Comparison of ENCODE assay signal across 8 cellular contexts in the genomic region with DNA sequence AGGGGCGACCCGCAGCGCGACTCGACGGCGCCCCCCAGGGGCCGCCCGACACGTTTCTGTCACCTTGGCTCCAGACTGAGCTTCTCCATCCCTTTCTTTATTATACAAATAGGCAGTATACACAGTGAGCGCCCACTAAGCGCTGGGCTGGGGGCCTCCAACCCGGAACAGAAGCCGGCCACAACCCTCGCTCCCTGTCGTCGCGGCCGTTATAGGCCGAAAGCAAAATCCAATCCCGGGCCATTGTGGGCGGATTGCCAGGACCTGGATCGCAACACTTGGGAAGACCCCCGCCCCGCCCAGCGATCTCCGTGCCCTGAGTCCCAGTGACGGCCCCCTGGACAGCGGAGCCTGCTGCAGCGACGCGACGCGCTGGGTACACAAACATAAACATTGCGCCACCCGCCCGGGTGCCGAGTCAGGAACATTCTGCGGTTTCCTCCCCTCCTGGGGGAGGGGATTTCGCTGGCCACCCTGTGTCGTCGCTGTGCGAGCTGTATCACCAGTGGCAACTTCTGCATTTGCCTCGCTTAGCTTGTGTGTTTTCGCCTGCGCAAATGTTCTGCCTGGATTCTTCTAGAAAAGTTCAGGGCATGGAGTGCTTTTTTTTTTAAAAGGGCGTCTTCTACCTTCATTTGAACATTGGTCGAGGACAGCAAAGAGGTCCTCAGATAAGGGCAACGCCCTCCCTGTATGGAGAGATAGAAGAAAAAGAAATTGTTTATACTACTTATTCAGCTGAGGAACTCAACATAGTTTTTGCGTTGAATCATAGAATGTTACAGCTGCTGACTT. TPM values are rescaled to one million over a fixed set of nuclear protein-coding genes. Genes with fewer than 3 reads are reported as not detected.
A peak's percentile ranks its signal among the peaks of the same experiment; 100 is the strongest.
DNase-seq lines count a peak whose midpoint lies in the region; ATAC-seq and TF ChIP-seq lines count a peak whose summit lies in the region.

No MANE protein-coding gene starts in this region.

- CTCF ChIA-PET in AG04449 (lab: Yijun Ruan, JAX) = interaction anchor here (0.7 to 6.6 kb wide), 31 partner anchors 8 to 168 kb away, joined by 3 to 66 read pairs (median 4); no protein-coding TSS in a partner anchor

- H3K27me3 ChIP-seq in esophagus (ENCODE audit: control insufficient read depth in 1 of 2, insufficient read depth in 2 of 2, low read length in 2 of 2) (no peaks in the 10 kb centered on the region), muscle layer of colon (ENCODE audit: control insufficient read depth in 1 of 2, insufficient read depth in 2 of 2, low read length in 2 of 2) (no peaks in the 10 kb centered on the region)

- no peaks in the 10 kb centered on the region for H3K9me3 ChIP-seq in esophagus (ENCODE audit: control insufficient read depth in 2 of 2, insufficient read depth in 1 of 2, low read depth in 1 of 2, low read length in 1 of 2)
- H3K9me3 ChIP-seq in muscle layer of colon (ENCODE audit: low read length) = no peaks in the 10 kb centered on the region

- peak overlapping the region; percentile 98 for H3K9ac ChIP-seq in muscle layer of colon (ENCODE audit: low read length)

- peaks cover 6 to 17% of the 10 kb centered on the region in 2 donors for H3K36me3 ChIP-seq in esophagus (ENCODE audit: control insufficient read depth in 2 of 2, insufficient read depth in 2 of 2, low read length in 1 of 2)
- peaks cover 29% of the 10 kb centered on the region for H3K36me3 ChIP-seq in muscle layer of colon (ENCODE audit: insufficient read depth, low read length)

- DNase-seq in AG04449 (ENCODE audit: low read depth, low spot score) (peak; percentile 83), OCI-M1 (lab: John Stamatoyannopoulos, UW) (peak; percentile 97), activated T-cell treated with anti-CD3 and anti-CD28 coated beads for 48 hours (ENCODE audit: low read depth) (peak; percentile 73)
- peak; percentile 68 for DNase-seq in stimulated activated CD8-positive, alpha-beta memory T cell treated with anti-CD3 and anti-CD28 coated beads, Interleukin-7, amount 100 ng/mL, for 1 hour (ENCODE audit: low read depth in 2 of 2)

- POLR2A ChIA-PET in AG04449 (lab: Yijun Ruan, JAX) = interaction anchor here (0.7 to 9.9 kb wide), 17 partner anchors 10 to 180 kb away, joined by 3 to 149 read pairs (median 6); no protein-coding TSS in a partner anchor

- WGBS in esophagus, 2 donors = 5 to 6% methylated on average over 50 of the region's 50 CpGs

- H3K4me3 ChIP-seq in AG04449 (ENCODE audit: low read depth, low read length) (peak overlapping the region; percentile 53), esophagus (ENCODE audit: low read depth in 1 of 2, low read length in 2 of 2) (peak overlapping the region; percentile 57 to 79), muscle layer of colon (ENCODE audit: low read depth in 1 of 2, low read length in 2 of 2) (peak overlapping the region; percentile 33 to 62)

- peak; percentile 82 for TF ChIP-seq CTCF in AG04449 (IDR thresholded peaks at IDR 0.05; ENCODE audit: insufficient read depth, low read length, missing control alignments)

- peak overlapping the region; percentile 99 for H3K27ac ChIP-seq in esophagus (ENCODE audit: low read depth in 2 of 2, low read length in 1 of 2)
- H3K27ac ChIP-seq in muscle layer of colon (ENCODE audit: low read depth, low read length) = peak overlapping the region; percentile 92

- H3K4me1 ChIP-seq in esophagus (ENCODE audit: control insufficient read depth in 2 of 2, insufficient read depth in 2 of 2, low read length in 1 of 2) (peaks cover 2 to 9% of the 10 kb centered on the region in 2 donors), muscle layer of colon (ENCODE audit: insufficient read depth, low read length) (peaks cover 30% of the 10 kb centered on the region)

- peak; percentile 36 for ATAC-seq in GM18907 (IDR thresholded peaks at IDR 0.05; ENCODE audit: unreplicated experiment)
- peak; percentile 24 for ATAC-seq in HG03460 (IDR thresholded peaks at IDR 0.05; ENCODE audit: unreplicated experiment)

RNA-seq across cellular contexts. Expression of gene DUSP1, which starts 1.3 kb away (rescaled TPM):
- polyA plus RNA-seq in esophagus = 100 to 1,000 TPM in 1 of 2 donors, 10 to 100 TPM in 1; 90.4 to 129 TPM

Comparison
In these comparisons a context has a peak if more than half of its experiments do, and no peak if none do; other contexts are left out.
1. Peak in every context shown above with its lines: DNase-seq, ATAC-seq, H3K4me3 ChIP-seq and H3K27ac ChIP-seq.